1 cellular context compared by ENCODE assay signal in genomic region chr2:145744541-145745386, GRCh38.
A peak's percentile ranks its signal among the peaks of the same experiment; 100 is the strongest.
TF ChIP-seq lines count a peak whose summit lies in the region.

No MANE protein-coding gene starts in this region.

TF ChIP-seq in K562, 482 proteins besides CTCF, POLR2A, EP300 and RAD21 (continued from another document):
- TF ChIP-seq, protein P1, sequence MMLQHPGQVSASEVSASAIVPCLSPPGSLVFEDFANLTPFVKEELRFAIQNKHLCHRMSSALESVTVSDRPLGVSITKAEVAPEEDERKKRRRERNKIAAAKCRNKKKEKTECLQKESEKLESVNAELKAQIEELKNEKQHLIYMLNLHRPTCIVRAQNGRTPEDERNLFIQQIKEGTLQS (IDR thresholded peaks at IDR 0.05): peak; percentile 70
- TF ChIP-seq, protein P1 (CRISPR knock-in tag; conservative IDR thresholded peaks at IDR 0.05): no peak
- TF ChIP-seq DPF2 (IDR thresholded peaks at IDR 0.05) (peak; percentile 81), TRIM24 (IDR thresholded peaks at IDR 0.05) (peak; percentile 38 to 46; a peak in 2 of 4 replicates), CBFA2T3 (IDR thresholded peaks at IDR 0.05) (peak; percentile 81), NCOR1 (IDR thresholded peaks at IDR 0.05) (peak; percentile 63), JUND (IDR thresholded peaks at IDR 0.05; ENCODE audit: borderline replicate concordance, low read depth, low read length) (peak; percentile 73), JUND (tag; IDR thresholded peaks at IDR 0.05; ENCODE audit: borderline replicate concordance, low read depth, low read length) (peak; percentile 39; the same call in 2 of the 3 replicates), MEF2A (IDR thresholded peaks at IDR 0.05; ENCODE audit: control insufficient read depth, low read depth, low read length) (peak; percentile 70), CBFA2T2 (conservative IDR thresholded peaks at IDR 0.05) (peak; percentile 50), HDAC1 (IDR thresholded peaks at IDR 0.05) (0 out of 4 replicates have a peak, but pooled peaks of 1 of the 2 experiments have one; percentile 26), STAT5A (IDR thresholded peaks at IDR 0.05; ENCODE audit: borderline replicate concordance, low read length) (0 out of 2 replicates have a peak, but pooled peaks have one; percentile 19), TEAD4 (IDR thresholded peaks at IDR 0.05; ENCODE audit: low read length) (peak; percentile 75), TEAD4 (CRISPR knock-in tag; IDR thresholded peaks at IDR 0.05; ENCODE audit: borderline replicate concordance) (no peak), SMARCA4 (IDR thresholded peaks at IDR 0.05) (peak; percentile 68), ZEB2 (IDR thresholded peaks at IDR 0.05) (peak; percentile 32; the same call in 1 of the 2 replicates), HMBOX1 (IDR thresholded peaks at IDR 0.05) (0 out of 2 replicates have a peak, but pooled peaks have one; percentile 26), TAL1 (IDR thresholded peaks at IDR 0.05) (peak; percentile 50), KDM1A (IDR thresholded peaks at IDR 0.05) (peak; percentile 83 to 86), NR2C1 (IDR thresholded peaks at IDR 0.05) (0 out of 2 replicates have a peak, but pooled peaks have one; percentile 27), NR2C1 (tag; IDR thresholded peaks at IDR 0.05) (no peak), ARID1B (IDR thresholded peaks at IDR 0.05) (peak; percentile 83), HDAC8 (tag; IDR thresholded peaks at IDR 0.05) (no peak), CTBP1 (IDR thresholded peaks at IDR 0.05; ENCODE audit: borderline replicate concordance) (no peak)
- TF ChIP-seq, protein P2, sequence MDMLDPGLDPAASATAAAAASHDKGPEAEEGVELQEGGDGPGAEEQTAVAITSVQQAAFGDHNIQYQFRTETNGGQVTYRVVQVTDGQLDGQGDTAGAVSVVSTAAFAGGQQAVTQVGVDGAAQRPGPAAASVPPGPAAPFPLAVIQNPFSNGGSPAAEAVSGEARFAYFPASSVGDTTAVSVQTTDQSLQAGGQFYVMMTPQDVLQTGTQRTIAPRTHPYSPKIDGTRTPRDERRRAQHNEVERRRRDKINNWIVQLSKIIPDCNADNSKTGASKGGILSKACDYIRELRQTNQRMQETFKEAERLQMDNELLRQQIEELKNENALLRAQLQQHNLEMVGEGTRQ (CRISPR knock-in tag; IDR thresholded peaks at IDR 0.05): no peak
- TF ChIP-seq, protein P3, sequence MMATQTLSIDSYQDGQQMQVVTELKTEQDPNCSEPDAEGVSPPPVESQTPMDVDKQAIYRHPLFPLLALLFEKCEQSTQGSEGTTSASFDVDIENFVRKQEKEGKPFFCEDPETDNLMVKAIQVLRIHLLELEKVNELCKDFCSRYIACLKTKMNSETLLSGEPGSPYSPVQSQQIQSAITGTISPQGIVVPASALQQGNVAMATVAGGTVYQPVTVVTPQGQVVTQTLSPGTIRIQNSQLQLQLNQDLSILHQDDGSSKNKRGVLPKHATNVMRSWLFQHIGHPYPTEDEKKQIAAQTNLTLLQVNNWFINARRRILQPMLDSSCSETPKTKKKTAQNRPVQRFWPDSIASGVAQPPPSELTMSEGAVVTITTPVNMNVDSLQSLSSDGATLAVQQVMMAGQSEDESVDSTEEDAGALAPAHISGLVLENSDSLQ (IDR thresholded peaks at IDR 0.05): peak; percentile 23
- TF ChIP-seq, protein P4, sequence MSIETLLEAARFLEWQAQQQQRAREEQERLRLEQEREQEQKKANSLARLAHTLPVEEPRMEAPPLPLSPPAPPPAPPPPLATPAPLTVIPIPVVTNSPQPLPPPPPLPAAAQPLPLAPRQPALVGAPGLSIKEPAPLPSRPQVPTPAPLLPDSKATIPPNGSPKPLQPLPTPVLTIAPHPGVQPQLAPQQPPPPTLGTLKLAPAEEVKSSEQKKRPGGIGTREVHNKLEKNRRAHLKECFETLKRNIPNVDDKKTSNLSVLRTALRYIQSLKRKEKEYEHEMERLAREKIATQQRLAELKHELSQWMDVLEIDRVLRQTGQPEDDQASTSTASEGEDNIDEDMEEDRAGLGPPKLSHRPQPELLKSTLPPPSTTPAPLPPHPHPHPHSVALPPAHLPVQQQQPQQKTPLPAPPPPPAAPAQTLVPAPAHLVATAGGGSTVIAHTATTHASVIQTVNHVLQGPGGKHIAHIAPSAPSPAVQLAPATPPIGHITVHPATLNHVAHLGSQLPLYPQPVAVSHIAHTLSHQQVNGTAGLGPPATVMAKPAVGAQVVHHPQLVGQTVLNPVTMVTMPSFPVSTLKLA (conservative IDR thresholded peaks at IDR 0.05): peak in 1 of 2 experiments; percentile 37; a peak in 1 of 4 replicates
